Comparison of ENCODE assay signal across 9 cellular contexts in the genomic region with DNA sequence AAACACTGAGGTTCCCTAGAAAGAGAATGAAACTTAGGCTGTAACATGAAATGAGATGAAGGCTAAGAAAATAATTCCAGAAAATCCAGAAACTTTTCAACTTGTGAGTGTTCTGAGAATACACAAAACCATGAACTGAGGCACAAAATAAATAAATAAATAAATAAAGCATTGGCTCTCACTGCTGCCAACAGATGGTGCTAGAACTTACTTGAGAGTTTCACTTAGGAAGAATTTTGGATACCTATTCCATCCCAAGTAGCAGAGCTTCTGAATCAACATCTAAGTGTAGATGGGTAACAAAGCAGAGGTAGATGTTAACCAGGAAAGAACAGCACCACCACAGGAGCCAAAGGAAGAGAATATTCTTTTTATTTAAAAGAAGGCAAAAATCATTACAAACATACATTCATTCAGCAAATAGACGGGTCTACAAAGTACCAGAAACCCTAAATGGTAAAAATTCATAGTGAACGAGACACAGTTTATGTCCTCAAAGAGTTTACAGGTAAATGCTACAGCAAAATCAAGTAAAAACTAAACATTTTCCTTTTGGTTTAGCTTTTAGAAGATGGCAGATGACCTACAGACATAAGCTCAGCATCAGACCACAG. TPM values are rescaled to one million over a fixed set of nuclear protein-coding genes. Genes with fewer than 3 reads are reported as not detected.
DNase-seq lines count a peak whose midpoint lies in the region; ATAC-seq and TF ChIP-seq lines count a peak whose summit lies in the region.
"Had no signal": no experiment of that assay in that cellular context is flagged by ENCODE, and none has a peak within 500 bp of the region (broad histone marks: within the 10 kb centered on the region; RNA-seq: fewer than 3 reads in every experiment).

No MANE protein-coding gene starts in this region.

- no peaks in the 10 kb centered on the region for H4K20me1 ChIP-seq in OCI-LY3 (ENCODE audit: insufficient read depth, low read length)

- peaks cover 17% of the 10 kb centered on the region for H3K27me3 Mint-ChIP-seq in T-helper 2 cell treated with Interferon-gamma antibody and Interleukin-4, amounts not matched to agents 5 μg/mL and 100 μg/mL, for 36 hours (ENCODE audit: low read depth)

- no peaks in the 10 kb centered on the region for H3K4me1 Mint-ChIP-seq in T-helper 2 cell treated with Interferon-gamma antibody and Interleukin-4, amounts not matched to agents 5 μg/mL and 100 μg/mL, for 36 hours (ENCODE audit: low read depth)

- no peaks in the 10 kb centered on the region for H3K79me2 ChIP-seq in OCI-LY3 (ENCODE audit: low read length)

- H3K9ac ChIP-seq in OCI-LY3 (ENCODE audit: low read length) = no peak overlapping the region

- H3K27ac Mint-ChIP-seq in T-helper 2 cell treated with Interferon-gamma antibody and Interleukin-4, amounts not matched to agents 5 μg/mL and 100 μg/mL, for 36 hours = no peak overlapping the region
- H3K27ac Mint-ChIP-seq: activated T-helper 1 cell treated with anti-CD3 and anti-CD28 coated beads, Interleukin-12 subunit alpha, Interleukin-12 subunit beta, Interleukin-2, Interleukin-4 antibody, amounts not matched to agents 30 ng/mL and 10 ng/mL and 1 ng/mL, durations not matched to agents 14 hours and 24 hours and 36 hours had no signal

- ATAC-seq in thoracic aorta (ENCODE audit: insufficient number of reproducible peaks, low FRiP score, low read depth) (no peak), HG03097 (IDR thresholded peaks at IDR 0.05; ENCODE audit: low FRiP score, unreplicated experiment) (no peak), HG02970 (IDR thresholded peaks at IDR 0.05; ENCODE audit: low FRiP score, unreplicated experiment) (no peak)

- TF ChIP-seq CTCF in OCI-LY3 (IDR thresholded peaks at IDR 0.05; ENCODE audit: low read depth, low read length) (peak; percentile 53), thoracic aorta (IDR thresholded peaks at IDR 0.05) (peak; percentile 24)

- no peak overlapping the region for H3K27ac ChIP-seq in OCI-LY3 (ENCODE audit: low read length)
- H3K27ac ChIP-seq in thoracic aorta = peak overlapping the region in 1 of 2 donors; percentile 25

- no peaks in the 10 kb centered on the region for H3K36me3 Mint-ChIP-seq in T-helper 2 cell treated with Interferon-gamma antibody and Interleukin-4, amounts not matched to agents 5 μg/mL and 100 μg/mL, for 36 hours (ENCODE audit: low read depth)

- H3K27me3 ChIP-seq in OCI-LY3 (ENCODE audit: low read depth, low read length) = no peaks in the 10 kb centered on the region
- no peaks in the 10 kb centered on the region for H3K27me3 ChIP-seq in thoracic aorta (replicated peaks; ENCODE audit: insufficient read depth)

- H3K4me3 ChIP-seq in OCI-LY3 (ENCODE audit: low read length) (no peak overlapping the region), thoracic aorta (no peak overlapping the region)

- DNase-seq in SKM-1 treated with dmso at 0.1 percent for 144 hours (lab: John Stamatoyannopoulos, UW; ENCODE audit: unreplicated experiment) (peak; percentile 0), SKM-1 (lab: John Stamatoyannopoulos, UW; ENCODE audit: unreplicated experiment) (no peak), fibroblast of gingiva (ENCODE audit: low read depth) (peak; percentile 32), thoracic aorta (ENCODE audit: low spot score) (no peak)
- no peak for DNase-seq in T-helper 2 cell treated with Interferon-gamma antibody and Interleukin-4, amounts not matched to agents 5 μg/mL and 100 μg/mL, for 36 hours (ENCODE audit: low spot score)

- no peak overlapping the region for H2AFZ ChIP-seq in OCI-LY3 (ENCODE audit: low read depth, low read length)

- no peaks in the 10 kb centered on the region for H3K9me3 ChIP-seq in OCI-LY3 (ENCODE audit: insufficient read depth, low read length)
- no peaks in the 10 kb centered on the region for H3K9me3 ChIP-seq in thoracic aorta

- peak overlapping the region; percentile 44 for H3K4me2 ChIP-seq in OCI-LY3 (ENCODE audit: low read length)

- H3K4me1 ChIP-seq in OCI-LY3 (ENCODE audit: low read length) = peaks cover 5% of the 10 kb centered on the region; the same call in 1 of the 2 replicates
- peaks cover 44 to 47% of the 10 kb centered on the region in 2 donors for H3K4me1 ChIP-seq in thoracic aorta (ENCODE audit: control insufficient read depth in 1 of 2, low read depth in 2 of 2)

- no peak overlapping the region for H3K4me3 Mint-ChIP-seq in T-helper 2 cell treated with Interferon-gamma antibody and Interleukin-4, amounts not matched to agents 5 μg/mL and 100 μg/mL, for 36 hours
- H3K4me3 Mint-ChIP-seq: activated T-helper 1 cell treated with anti-CD3 and anti-CD28 coated beads, Interleukin-12 subunit alpha, Interleukin-12 subunit beta, Interleukin-2, Interleukin-4 antibody, amounts not matched to agents 30 ng/mL and 10 ng/mL and 1 ng/mL, durations not matched to agents 14 hours and 24 hours and 36 hours had no signal

- no peaks in the 10 kb centered on the region for H3K36me3 ChIP-seq in OCI-LY3 (replicated peaks; ENCODE audit: low read depth, low read length)
- no peaks in the 10 kb centered on the region for H3K36me3 ChIP-seq in thoracic aorta

- no peaks in the 10 kb centered on the region for H3K9me3 Mint-ChIP-seq in T-helper 2 cell treated with Interferon-gamma antibody and Interleukin-4, amounts not matched to agents 5 μg/mL and 100 μg/mL, for 36 hours
- H3K9me3 Mint-ChIP-seq: activated T-helper 1 cell treated with anti-CD3 and anti-CD28 coated beads, Interleukin-12 subunit alpha, Interleukin-12 subunit beta, Interleukin-2, Interleukin-4 antibody, amounts not matched to agents 30 ng/mL and 10 ng/mL and 1 ng/mL, durations not matched to agents 14 hours and 24 hours and 36 hours had no signal

RNA-seq across cellular contexts. Expression of a gene that starts 16.7 kb away (rescaled TPM):
- 100 to 1,000 TPM; 139 to 188 TPM for total RNA-seq in thoracic aorta

Comparison
In these comparisons a context has a peak if more than half of its experiments do, and no peak if none do; other contexts are left out.
1. DNase-seq: peak in SKM-1 treated with dmso at 0.1 percent for 144 hours (single experiment) and fibroblast of gingiva (single experiment); none in SKM-1 (single experiment), thoracic aorta (single experiment) and T-helper 2 cell treated with Interferon-gamma antibody and Interleukin-4, amounts not matched to agents 5 μg/mL and 100 μg/mL, for 36 hours (single experiment).